Comparison of ENCODE assay signal across 8 cellular contexts in genomic region chr7:50467817-50468610, GRCh38. TPM values are rescaled to one million over a fixed set of nuclear protein-coding genes. Genes with fewer than 3 reads are reported as not detected.
DNase-seq lines count a peak whose midpoint lies in the region; ATAC-seq, FAIRE-seq and TF ChIP-seq lines count a peak whose summit lies in the region.

No MANE protein-coding gene starts in this region.

- peak; percentile 87 for TF ChIP-seq CTCF in NB4 (IDR thresholded peaks at IDR 0.05; ENCODE audit: low read depth, low read length)
- peak; percentile 86 to 94 (median 89) for TF ChIP-seq CTCF in adrenal gland (IDR thresholded peaks at IDR 0.05)

- peaks cover 10 to 12% (median 10%) of the 10 kb centered on the region in 3 donors for H3K4me1 Mint-ChIP-seq in T-cell

- H3K4me3 Mint-ChIP-seq in T-cell = peak overlapping the region; percentile 40 to 70 (median 54)

- peaks cover 0 to 6% of the 10 kb centered on the region in 2 donors for H3K27me3 Mint-ChIP-seq in T-cell

- 7 to 25% (median 9%) methylated on average over 16 to 30 of the region's 30 CpGs for WGBS in adrenal gland, 4 donors
- WGBS in right cardiac atrium = 10% methylated on average over 30 of the region's 30 CpGs

- intact Hi-C loops in adrenal gland (cut with DNase I) (loop anchor here in 1 of 2 donors (2.0 to 10.0 kb wide), 4 partner anchors 164 to 693 kb away; no protein-coding TSS in a partner anchor), right cardiac atrium (cut with DNase I) (loop anchor here (5.0 to 10.0 kb wide), 7 partner anchors 137 to 897 kb away; no protein-coding TSS in a partner anchor)

- no peaks in the 10 kb centered on the region for H3K9me3 Mint-ChIP-seq in T-cell

- H3K4me3 ChIP-seq in NB4 (ENCODE audit: low read depth, low read length) (no peak overlapping the region), adrenal gland (peak overlapping the region in 1 of 4 donors; percentile 4), right cardiac atrium (ENCODE audit: low read length) (no peak overlapping the region), skeletal muscle cell (ENCODE audit: low read depth, low read length) (no peak overlapping the region)

- peak; percentile 89 for ATAC-seq in HG02588 (IDR thresholded peaks at IDR 0.05; ENCODE audit: unreplicated experiment)
- ATAC-seq in T-cell (replicated peaks in 1 of 4) = peak; percentile 95 to 99 (median 96)
- peak; percentile 89 to 91 for ATAC-seq in right cardiac atrium

- DNase-seq in GM12892 (ENCODE audit: insufficient read length) (peak; percentile 51), NB4 (ENCODE audit: low read depth) (peak; percentile 83), T-cell (peak; percentile 52 to 81 (median 73)), adrenal gland (peak; percentile 68 to 95 (median 87)), right cardiac atrium (peak; percentile 82 to 94 (median 91)), skeletal muscle cell (ENCODE audit: low read depth) (peak; percentile 17), DMS153 (lab: John Stamatoyannopoulos, UW) (no peak)

- H3K27me3 ChIP-seq in adrenal gland = no peaks in the 10 kb centered on the region
- H3K27me3 ChIP-seq in right cardiac atrium (ENCODE audit: control insufficient read depth, insufficient read depth) = no peaks in the 10 kb centered on the region

- peak overlapping the region in 1 of 5 donors; percentile 57 for H3K27ac ChIP-seq in adrenal gland
- H3K27ac ChIP-seq in right cardiac atrium (ENCODE audit: low read length) = no peak overlapping the region

- no peaks in the 10 kb centered on the region for H3K9me3 ChIP-seq in adrenal gland (replicated peaks in 1 of 3)
- H3K9me3 ChIP-seq in right cardiac atrium (ENCODE audit: control insufficient read depth, low read length) = no peaks in the 10 kb centered on the region

- TF ChIP-seq POLR2A in GM12892 (IDR thresholded peaks at IDR 0.05; ENCODE audit: low read depth, low read length) (no peak), NB4 (IDR thresholded peaks at IDR 0.05; ENCODE audit: extremely low read depth, insufficient read length) (no peak), adrenal gland (IDR thresholded peaks at IDR 0.05) (no peak)

- CTCF ChIA-PET in T-cell (lab: Charles Lee) = interaction anchor here (0.6 to 3.0 kb wide), 28 partner anchors 18 to 695 kb away, joined by 3 to 19 read pairs (median 4); partner anchors contain the start of gene ZPBP (in 1 of the 2)

- peak; percentile 74 for FAIRE-seq in GM12892 (lab: Jason Lieb, UNC)

- H3K4me1 ChIP-seq in adrenal gland (replicated peaks in 1 of 2) (peaks cover 3 to 9% of the 10 kb centered on the region in 2 donors), right cardiac atrium (ENCODE audit: control insufficient read depth, insufficient read depth, low read length) (no peaks in the 10 kb centered on the region)

- POLR2A ChIA-PET in T-cell (lab: Charles Lee) = interaction anchor here in 1 of 2 donors (0.7 kb wide), 2 partner anchors 272 to 375 kb away, joined by 5 to 8 read pairs; no protein-coding TSS in a partner anchor

- H3K27ac Mint-ChIP-seq in T-cell = peak overlapping the region in 1 of 2 donors; percentile 68

- H3K36me3 Mint-ChIP-seq in T-cell = no peaks in the 10 kb centered on the region

- H3K36me3 ChIP-seq in adrenal gland (replicated peaks in 1 of 2) = no peaks in the 10 kb centered on the region

RNA-seq across cellular contexts. Expression of gene FIGNL1, which starts 17.9 kb away (rescaled TPM):
- 15.5 TPM for polyA plus RNA-seq in GM12892 (2012; ENCODE audit: missing spikeins)
- total RNA-seq in T-cell (10 to 100 TPM; 10.3 to 17.1 (median 14.5) TPM), adrenal gland (1 to 10 TPM; 4.5 to 9.8 (median 7.7) TPM), right cardiac atrium (1 to 10 TPM; 4.2 to 5.7 (median 4.6) TPM)
- polyA plus RNA-seq in adrenal gland (1 to 10 TPM; 4.0 to 8.1 (median 7.9) TPM), right cardiac atrium (3.4 TPM)
